8 cellular contexts compared by ENCODE assay signal in genomic region chr20:35615667-35616464, GRCh38. TPM values are rescaled to one million over a fixed set of nuclear protein-coding genes. Genes with fewer than 3 reads are reported as not detected.
A peak's percentile ranks its signal among the peaks of the same experiment; 100 is the strongest.
DNase-seq lines count a peak whose midpoint lies in the region; ATAC-seq and TF ChIP-seq lines count a peak whose summit lies in the region.

Gene SPAG4, plus strand, starts transcription at chr20:35615829. Its CDS starts 175 bp downstream, at chr20:35616004.

- DNase-seq in AG04450 (ENCODE audit: low read depth, low spot score) (no peak), NCI-H510A (lab: John Stamatoyannopoulos, UW) (peak; percentile 98), left kidney (ENCODE audit: low read depth, low spot score) (peak; percentile 87)
- DNase-seq in activated CD4-positive, alpha-beta T cell treated with anti-CD3 and anti-CD28 coated beads for 4 hours: peak; percentile 100
- peak; percentile 78 for DNase-seq in stimulated activated CD4-positive, alpha-beta T cell treated with anti-CD3 and anti-CD28 coated beads, Interleukin-1b, Interleukin-23, amount 100 ng/mL, for 48 hours

- H3K9me3 ChIP-seq in AG04450 (ENCODE audit: control insufficient read depth, insufficient read depth, low read length): no peaks in the 10 kb centered on the region; the same call in 1 of the 2 replicates

- H3K27ac ChIP-seq in AG04450 (ENCODE audit: low read depth, low read length) (peak within 1 kb of the TSS; percentile 89), cingulate gyrus (ENCODE audit: low read depth, low read length) (peak within 1 kb of the TSS; percentile 29)

- ATAC-seq in GM19023 (IDR thresholded peaks at IDR 0.05; ENCODE audit: unreplicated experiment) (peak; percentile 72), HG03159 (IDR thresholded peaks at IDR 0.05; ENCODE audit: unreplicated experiment) (peak; percentile 72)

- H3K4me3 ChIP-seq in AG04450 (ENCODE audit: low read depth, low read length): peak within 1 kb of the TSS; percentile 64

- no peak for TF ChIP-seq CTCF in AG04450 (IDR thresholded peaks at IDR 0.05; ENCODE audit: low read depth, low read length)

- POLR2A ChIA-PET in AG04450 (lab: Yijun Ruan, JAX): interaction anchor here (0.6 to 2.3 kb wide), 12 partner anchors 9 to 360 kb away, joined by 3 to 7 read pairs (median 4); partner anchors contain the start of gene ERGIC3

- H3K27me3 ChIP-seq in AG04450 (ENCODE audit: control insufficient read depth, insufficient read depth, low read length): no peaks in the 10 kb centered on the region

- CTCF ChIA-PET in AG04450 (lab: Charles Lee): interaction anchor here (0.6 to 0.8 kb wide), 3 partner anchors 9 to 1806 kb away, joined by 5 to 7 read pairs (median 7); no protein-coding TSS in a partner anchor

RNA-seq across cellular contexts. Expression of gene SPAG4, which starts in this region (rescaled TPM):
- polyA plus RNA-seq in AG04450 (2011; rRNA removed): 1.8 and 3.6 TPM in 2 replicates
- polyA minus RNA-seq in AG04450 (2011; rRNA and poly(A)+ RNA removed): 2.3 TPM in 2 replicates
